8 cellular contexts compared by ENCODE assay signal in genomic region chr3:157618075-157618760, GRCh38.
DNase-seq lines count a peak whose midpoint lies in the region; ATAC-seq and TF ChIP-seq lines count a peak whose summit lies in the region.

No MANE protein-coding gene starts in this region.

- H3K4me1 ChIP-seq in heart right ventricle, result peaks cover 0 to 8% (median 0%) of the 10 kb centered on the region in 9 donors

- H3K4me3 Mint-ChIP-seq in activated B cell treated with CpG ODN at 0.5 μM for 24 hours, result no peak overlapping the region
- H3K4me3 Mint-ChIP-seq in activated CD4-positive, alpha-beta T cell treated with anti-CD3 and anti-CD28 coated beads, Interleukin-2, amount 10 ng/mL, durations not matched to agents 7 days and 5 days, result no peak overlapping the region

- no peak overlapping the region for H3K27ac Mint-ChIP-seq in activated B cell treated with CpG ODN at 0.5 μM for 24 hours
- H3K27ac Mint-ChIP-seq in activated CD4-positive, alpha-beta T cell treated with anti-CD3 and anti-CD28 coated beads, Interleukin-2, amount 10 ng/mL, durations not matched to agents 7 days and 5 days, result no peak overlapping the region

- 23 to 24% methylated on average over 6 of the region's 6 CpGs for WGBS in heart right ventricle, 2 donors

- POLR2A ChIA-PET in activated B cell treated with CpG ODN at 0.5 μM for 24 hours (lab: Charles Lee), result interaction anchor here (0.6 kb wide), 1 partner anchor 1648 kb away, joined by 3 read pairs; no protein-coding TSS in a partner anchor
- POLR2A ChIA-PET in activated CD4-positive, alpha-beta T cell treated with anti-CD3 and anti-CD28 coated beads, Interleukin-2, amount 10 ng/mL, durations not matched to agents 7 days and 5 days (lab: Charles Lee), result no interaction called here

- intact Hi-C loops in activated B cell treated with CpG ODN at 0.5 μM for 24 hours (cut with micrococcal nuclease) (loop anchor here (1.0 to 5.0 kb wide), 5 partner anchors 479 to 1027 kb away; partner anchors contain the start of genes GFM1 and RSRC1), heart right ventricle (cut with DNase I) (loop anchor here (1.0 to 10.0 kb wide), 7 partner anchors 814 to 917 kb away; no protein-coding TSS in a partner anchor)

- H3K9me3 Mint-ChIP-seq in activated B cell treated with CpG ODN at 0.5 μM for 24 hours, result no peaks in the 10 kb centered on the region
- H3K9me3 Mint-ChIP-seq in activated CD4-positive, alpha-beta T cell treated with anti-CD3 and anti-CD28 coated beads, Interleukin-2, amount 10 ng/mL, durations not matched to agents 7 days and 5 days, result no peaks in the 10 kb centered on the region

- CTCF ChIA-PET in activated B cell treated with CpG ODN at 0.5 μM for 24 hours (lab: Charles Lee), result interaction anchor here (1.0 to 1.3 kb wide), 3 partner anchors 12 to 819 kb away, joined by 3 to 4 read pairs (median 4); no protein-coding TSS in a partner anchor
- CTCF ChIA-PET in activated CD4-positive, alpha-beta T cell treated with anti-CD3 and anti-CD28 coated beads, Interleukin-2, amount 10 ng/mL, durations not matched to agents 7 days and 5 days (lab: Charles Lee), result interaction anchor here (1.5 kb wide), 1 partner anchor 12 kb away, joined by 4 read pairs; no protein-coding TSS in a partner anchor

- H3K36me3 ChIP-seq in heart right ventricle, result no peaks in the 10 kb centered on the region

- ATAC-seq in HG03159 (IDR thresholded peaks at IDR 0.05; ENCODE audit: unreplicated experiment) (peak; percentile 80), activated B cell treated with CpG ODN at 0.5 μM for 24 hours (ENCODE audit: low read depth) (peak; percentile 93), heart right ventricle (peak in 5 of 8 donors; percentile 42 to 61 (median 45))

- H3K4me3 ChIP-seq in heart right ventricle, result no peak overlapping the region
- H3K4me3 ChIP-seq in retinal pigment epithelial cell (ENCODE audit: low read length), result no peak overlapping the region

- H3K9me3 ChIP-seq in heart right ventricle, result no peaks in the 10 kb centered on the region

- peak; percentile 51 for DNase-seq in D341Med (ENCODE audit: low spot score)
- peak; percentile 10 for DNase-seq in GM19238 (ENCODE audit: insufficient read length, low spot score)
- DNase-seq in NCI-H2171 treated with DMSO at 0.1 percent for 48 hours (lab: John Stamatoyannopoulos, UW), result peak; percentile 97
- no peak for DNase-seq in activated B cell treated with CpG ODN at 0.5 μM for 24 hours
- no peak for DNase-seq in heart right ventricle
- DNase-seq in retinal pigment epithelial cell (ENCODE audit: low read depth), result peak; percentile 24
- DNase-seq in activated CD4-positive, alpha-beta T cell treated with anti-CD3 and anti-CD28 coated beads, Interleukin-2, amount 10 ng/mL, durations not matched to agents 7 days and 5 days, result no peak

- peaks cover 0 to 14% (median 4%) of the 10 kb centered on the region in 7 donors for H3K27me3 ChIP-seq in heart right ventricle

- H3K27me3 Mint-ChIP-seq in activated B cell treated with CpG ODN at 0.5 μM for 24 hours, result peaks cover 16% of the 10 kb centered on the region
- peaks cover 9% of the 10 kb centered on the region for H3K27me3 Mint-ChIP-seq in activated CD4-positive, alpha-beta T cell treated with anti-CD3 and anti-CD28 coated beads, Interleukin-2, amount 10 ng/mL, durations not matched to agents 7 days and 5 days

- H3K36me3 Mint-ChIP-seq in activated B cell treated with CpG ODN at 0.5 μM for 24 hours (ENCODE audit: low read depth), result no peaks in the 10 kb centered on the region
- H3K36me3 Mint-ChIP-seq in activated CD4-positive, alpha-beta T cell treated with anti-CD3 and anti-CD28 coated beads, Interleukin-2, amount 10 ng/mL, durations not matched to agents 7 days and 5 days (ENCODE audit: low read depth), result no peaks in the 10 kb centered on the region

- no peaks in the 10 kb centered on the region for H3K4me1 Mint-ChIP-seq in activated B cell treated with CpG ODN at 0.5 μM for 24 hours
- peaks cover 2% of the 10 kb centered on the region for H3K4me1 Mint-ChIP-seq in activated CD4-positive, alpha-beta T cell treated with anti-CD3 and anti-CD28 coated beads, Interleukin-2, amount 10 ng/mL, durations not matched to agents 7 days and 5 days

- TF ChIP-seq CTCF in activated B cell treated with CpG ODN at 0.5 μM for 24 hours (IDR thresholded peaks at IDR 0.05) (no peak), heart right ventricle (IDR thresholded peaks at IDR 0.05) (peak; percentile 38 to 78 (median 71)), retinal pigment epithelial cell (conservative IDR thresholded peaks at IDR 0.05; ENCODE audit: low read depth, low read length) (peak; percentile 57)

- H3K27ac ChIP-seq in heart right ventricle, result no peak overlapping the region

Comparison
In these comparisons a context has a peak if more than half of its experiments do, and no peak if none do; other contexts are left out.
1. DNase-seq: peak in D341Med (single experiment), GM19238 (single experiment), NCI-H2171 treated with DMSO at 0.1 percent for 48 hours (single experiment) and retinal pigment epithelial cell (single experiment); none in activated B cell treated with CpG ODN at 0.5 μM for 24 hours (single experiment), heart right ventricle (0 of 2) and activated CD4-positive, alpha-beta T cell treated with anti-CD3 and anti-CD28 coated beads, Interleukin-2, amount 10 ng/mL, durations not matched to agents 7 days and 5 days (single experiment).
2. Peak in every context shown above with its lines, with median percentiles within 50 percentile points of each other: ATAC-seq.